In genomic region chr18:53268455-53268854, GRCh38 we compare ENCODE assay signal across 1 cellular context.
TF ChIP-seq lines count a peak whose summit lies in the region.

No MANE protein-coding gene starts in this region.

TF ChIP-seq in WTC11, 78 proteins besides CTCF, POLR2A, EP300 and RAD21 (continued from another document):
- no peak for TF ChIP-seq ARID4B (CRISPR knock-in tag; IDR thresholded peaks at IDR 0.05; ENCODE audit: borderline replicate concordance)
